8 cellular contexts compared by ENCODE assay signal in genomic region chr17:59618894-59619312, GRCh38. TPM values are rescaled to one million over a fixed set of nuclear protein-coding genes. Genes with fewer than 3 reads are reported as not detected.
DNase-seq lines count a peak whose midpoint lies in the region; ATAC-seq and TF ChIP-seq lines count a peak whose summit lies in the region.

No MANE protein-coding gene starts in this region.

- peak overlapping the region; percentile 93 for H3K4me3 Mint-ChIP-seq in activated naive CD4-positive, alpha-beta T cell treated with anti-CD3 and anti-CD28 coated beads for 36 hours
- H3K4me3 Mint-ChIP-seq in WTC11: peak overlapping the region; percentile 90

- ATAC-seq in WTC11 (no peak; the same call in 1 of the 2 replicates), right cardiac atrium (no peak), GM21576 (IDR thresholded peaks at IDR 0.05; ENCODE audit: unreplicated experiment) (no peak)

- no peaks in the 10 kb centered on the region for H3K27me3 ChIP-seq in right cardiac atrium (ENCODE audit: control insufficient read depth, insufficient read depth)
- H3K27me3 ChIP-seq in skeletal muscle satellite cell (ENCODE audit: control insufficient read depth, insufficient read depth, low read length): no peaks in the 10 kb centered on the region

- H3K9me3 Mint-ChIP-seq in activated naive CD4-positive, alpha-beta T cell treated with anti-CD3 and anti-CD28 coated beads for 36 hours: no peaks in the 10 kb centered on the region
- H3K9me3 Mint-ChIP-seq in WTC11: no peaks in the 10 kb centered on the region

- peaks cover 5% of the 10 kb centered on the region for H3K36me3 ChIP-seq in skeletal muscle satellite cell (ENCODE audit: insufficient read depth, low read length)

- POLR2A ChIA-PET in WTC11 (lab: Charles Lee): interaction anchor here (0.5 to 1.7 kb wide), 11 partner anchors 18 to 433 kb away, joined by 3 to 7 read pairs (median 4); partner anchors contain the start of genes DHX40, PTRH2 and VMP1

- CTCF ChIA-PET in activated naive CD4-positive, alpha-beta T cell treated with anti-CD3 and anti-CD28 coated beads for 36 hours (lab: Charles Lee): interaction anchor here (1.2 to 1.5 kb wide), 3 partner anchors 12 to 308 kb away, joined by 3 to 4 read pairs (median 4); no protein-coding TSS in a partner anchor
- CTCF ChIA-PET in WTC11 (lab: Charles Lee): interaction anchor here (0.6 to 1.7 kb wide), 5 partner anchors 11 to 532 kb away, joined by 3 to 6 read pairs (median 5); partner anchors contain the start of genes PTRH2 and VMP1

- peak overlapping the region; percentile 96 for H3K27ac Mint-ChIP-seq in activated naive CD4-positive, alpha-beta T cell treated with anti-CD3 and anti-CD28 coated beads for 36 hours
- H3K27ac Mint-ChIP-seq in WTC11: peak overlapping the region; percentile 100

- H3K27ac ChIP-seq in right cardiac atrium (ENCODE audit: low read length): peak overlapping the region; percentile 94

- H3K36me3 Mint-ChIP-seq in activated naive CD4-positive, alpha-beta T cell treated with anti-CD3 and anti-CD28 coated beads for 36 hours (ENCODE audit: low read depth): peaks cover 13% of the 10 kb centered on the region
- H3K36me3 Mint-ChIP-seq in WTC11: no peaks in the 10 kb centered on the region

- no peak for TF ChIP-seq CTCF in WTC11 (IDR thresholded peaks at IDR 0.05)

- peak overlapping the region; percentile 92 for H3K4me3 ChIP-seq in right cardiac atrium (ENCODE audit: low read length)
- H3K4me3 ChIP-seq in skeletal muscle satellite cell (ENCODE audit: low read length): peak overlapping the region; percentile 81

- H3K27me3 Mint-ChIP-seq in activated naive CD4-positive, alpha-beta T cell treated with anti-CD3 and anti-CD28 coated beads for 36 hours (ENCODE audit: low read depth): no peaks in the 10 kb centered on the region
- no peaks in the 10 kb centered on the region for H3K27me3 Mint-ChIP-seq in WTC11 (ENCODE audit: low read depth)

- H3K4me2 ChIP-seq in skeletal muscle satellite cell (ENCODE audit: low read length): peak overlapping the region; percentile 95

- peaks cover 44% of the 10 kb centered on the region for H3K4me1 Mint-ChIP-seq in activated naive CD4-positive, alpha-beta T cell treated with anti-CD3 and anti-CD28 coated beads for 36 hours (ENCODE audit: low read depth)
- peaks cover 39% of the 10 kb centered on the region for H3K4me1 Mint-ChIP-seq in WTC11

- H3K9me3 ChIP-seq in right cardiac atrium (ENCODE audit: control insufficient read depth, low read length) (no peaks in the 10 kb centered on the region), skeletal muscle satellite cell (replicated peaks; ENCODE audit: low read length) (no peaks in the 10 kb centered on the region)

- peak; percentile 94 for DNase-seq in activated naive CD4-positive, alpha-beta T cell treated with anti-CD3 and anti-CD28 coated beads for 36 hours
- no peak for DNase-seq in activated naive CD4-positive, alpha-beta T cell treated with Interleukin-2 at 50 U/mL for 16 hours
- DNase-seq in WTC11 (ENCODE audit: low spot score) (no peak), right cardiac atrium (no peak), RKO (ENCODE audit: low spot score) (no peak), mucosa of gallbladder (ENCODE audit: low spot score) (no peak)

- peak overlapping the region; percentile 95 for H3K9ac ChIP-seq in skeletal muscle satellite cell (ENCODE audit: low read depth, low read length)

- no peaks in the 10 kb centered on the region for H3K4me1 ChIP-seq in right cardiac atrium (ENCODE audit: control insufficient read depth, insufficient read depth, low read length)
- peaks cover 27% of the 10 kb centered on the region for H3K4me1 ChIP-seq in skeletal muscle satellite cell (ENCODE audit: control insufficient read depth, insufficient read depth, low read length)

- under 1% methylated on average over 15 of the region's 15 CpGs for WGBS in right cardiac atrium

- intact Hi-C loops in activated naive CD4-positive, alpha-beta T cell treated with anti-CD3 and anti-CD28 coated beads for 36 hours (cut with micrococcal nuclease): loop anchor here (1.0 to 5.0 kb wide), 13 partner anchors 18 to 1102 kb away; partner anchors contain the start of genes DHX40, HEATR6, PRR11 and PTRH2
- intact Hi-C loops in right cardiac atrium (cut with DNase I): loop anchor here in 1 of 4 donors (10.0 kb wide), 1 partner anchor 986 kb away; the partner anchor contains the start of gene PPM1D

TF ChIP-seq in WTC11, 78 proteins besides CTCF, POLR2A, EP300 and RAD21 (continues in another document):
- no peak for TF ChIP-seq ZNF423 (CRISPR knock-in tag; IDR thresholded peaks at IDR 0.05)
- no peak for TF ChIP-seq ZNF512 (CRISPR knock-in tag; IDR thresholded peaks at IDR 0.05; ENCODE audit: borderline replicate concordance)
- TF ChIP-seq MXD4 (CRISPR knock-in tag; IDR thresholded peaks at IDR 0.05; ENCODE audit: borderline replicate concordance): no peak
- TF ChIP-seq SOX15 (CRISPR knock-in tag; IDR thresholded peaks at IDR 0.05): no peak
- TF ChIP-seq ATF1 (CRISPR knock-in tag; IDR thresholded peaks at IDR 0.05): no peak
- TF ChIP-seq HMGXB4 (CRISPR knock-in tag; IDR thresholded peaks at IDR 0.05): no peak
- no peak for TF ChIP-seq ZNF121 (CRISPR knock-in tag; IDR thresholded peaks at IDR 0.05)
- no peak for TF ChIP-seq USF2 (CRISPR knock-in tag; IDR thresholded peaks at IDR 0.05)
- TF ChIP-seq ATF2 (CRISPR knock-in tag; IDR thresholded peaks at IDR 0.05; ENCODE audit: borderline replicate concordance, low read depth): no peak
- no peak for TF ChIP-seq CREB1 (CRISPR knock-in tag; IDR thresholded peaks at IDR 0.05)
- TF ChIP-seq E2F1 (CRISPR knock-in tag; IDR thresholded peaks at IDR 0.05): no peak
- TF ChIP-seq NR3C1 (CRISPR knock-in tag; conservative IDR thresholded peaks at IDR 0.05; ENCODE audit: low read depth): no peak

RNA-seq across cellular contexts. Expression of gene CLTC, which starts 0.8 kb away (rescaled TPM):
- 100 to 1,000 TPM; 127 to 134 TPM for total RNA-seq in activated naive CD4-positive, alpha-beta T cell treated with anti-CD3 and anti-CD28 coated beads for 36 hours
- 238 to 283 TPM (median 240 TPM) in 3 replicates for total RNA-seq in WTC11 (2021)
- 100 to 1,000 TPM; 141 to 203 (median 186) TPM for total RNA-seq in right cardiac atrium
- 108 TPM for polyA plus RNA-seq in right cardiac atrium
- total RNA-seq in skeletal muscle satellite cell (2012; rRNA removed): 306 and 376 TPM in 2 replicates
- 246 TPM for total RNA-seq in mucosa of gallbladder

RNA-seq across cellular contexts. Expression of gene DHX40, which starts 53.5 kb away (rescaled TPM):
- total RNA-seq in activated naive CD4-positive, alpha-beta T cell treated with anti-CD3 and anti-CD28 coated beads for 36 hours: 10 to 100 TPM; 14.2 to 15.3 TPM
- total RNA-seq in WTC11 (2021): 26.9 to 29.6 TPM (median 28.8 TPM) in 3 replicates
- total RNA-seq in right cardiac atrium: 10 to 100 TPM; 17.2 to 21.7 (median 19.1) TPM
- polyA plus RNA-seq in right cardiac atrium: 8.0 TPM
- 37.1 and 42.1 TPM in 2 replicates for total RNA-seq in skeletal muscle satellite cell (2012; rRNA removed)
- 33.2 TPM for total RNA-seq in mucosa of gallbladder
